Comparison of ENCODE assay signal across 10 cellular contexts in genomic region chr17:74205274-74205673, GRCh38. TPM values are rescaled to one million over a fixed set of nuclear protein-coding genes. Genes with fewer than 3 reads are reported as not detected.
DNase-seq lines count a peak whose midpoint lies in the region; ATAC-seq and TF ChIP-seq lines count a peak whose summit lies in the region.
"Had no signal": no experiment of that assay in that cellular context is flagged by ENCODE, and none has a peak within 500 bp of the region (broad histone marks: within the 10 kb centered on the region; RNA-seq: fewer than 3 reads in every experiment).

No MANE protein-coding gene starts in this region.

- no peak overlapping the region for H2AFZ ChIP-seq in ACC112 (ENCODE audit: low read length, unreplicated experiment)

- peaks cover 29% of the 10 kb centered on the region for H3K27me3 ChIP-seq in ACC112 (ENCODE audit: insufficient read depth, low read length)

- H3K36me3 ChIP-seq in ACC112 (ENCODE audit: insufficient read depth, low read length): peaks cover 32% of the 10 kb centered on the region
- peaks cover 51 to 66% of the 10 kb centered on the region in 2 experiments for H3K36me3 ChIP-seq in HEK293 (ENCODE audit: control insufficient read depth in 2 of 2, insufficient read depth in 1 of 2, low read length in 2 of 2)

- H3K9me3 Mint-ChIP-seq in activated naive CD4-positive, alpha-beta T cell treated with anti-CD3 and anti-CD28 coated beads, Interleukin-2, amount 50 U/mL, for 72 hours: no peaks in the 10 kb centered on the region
- no peaks in the 10 kb centered on the region for H3K9me3 Mint-ChIP-seq in memory B cell

- H3K9me3 ChIP-seq in HEK293 (ENCODE audit: control insufficient read depth, insufficient read depth, low read depth, low read length): no peaks in the 10 kb centered on the region

- POLR2A ChIA-PET in HEK293 (lab: Yijun Ruan, JAX): interaction anchor here (0.6 to 2.3 kb wide), 4 partner anchors 8 to 91 kb away, joined by 6 to 14 read pairs (median 6); partner anchors contain the start of gene TTYH2

- H3K4me3 ChIP-seq in ACC112 (ENCODE audit: low read depth, low read length): peak overlapping the region; percentile 100
- peak overlapping the region; percentile 9 for H3K4me3 ChIP-seq in HEK293 (ENCODE audit: low read depth, low read length)

- CTCF ChIA-PET in HEK293 (lab: Yijun Ruan, JAX): interaction anchor here (0.6 to 2.7 kb wide), 7 partner anchors 8 to 190 kb away, joined by 3 to 6 read pairs (median 3); partner anchors contain the start of gene TTYH2

- no peak for ATAC-seq in activated naive CD4-positive, alpha-beta T cell treated with anti-CD3 and anti-CD28 coated beads, Interleukin-2, amount 50 U/mL, for 72 hours
- no peak for ATAC-seq in memory B cell (ENCODE audit: low read depth)
- ATAC-seq in HG02763 (IDR thresholded peaks at IDR 0.05; ENCODE audit: unreplicated experiment): no peak
- no peak for ATAC-seq in GM21723 (IDR thresholded peaks at IDR 0.05; ENCODE audit: unreplicated experiment)

- H3K36me3 Mint-ChIP-seq in activated naive CD4-positive, alpha-beta T cell treated with anti-CD3 and anti-CD28 coated beads, Interleukin-2, amount 50 U/mL, for 72 hours: peaks cover 22 to 33% of the 10 kb centered on the region in 2 donors
- H3K36me3 Mint-ChIP-seq in memory B cell: peaks cover 14% of the 10 kb centered on the region

- H3K4me1 ChIP-seq in ACC112 (ENCODE audit: control insufficient read depth, insufficient read depth, low read length, unreplicated experiment): peaks cover 34% of the 10 kb centered on the region
- peaks cover 12% of the 10 kb centered on the region; the same call in 1 of the 2 replicates for H3K4me1 ChIP-seq in HEK293 (ENCODE audit: control insufficient read depth, insufficient read depth, low read length)

- H3K27me3 Mint-ChIP-seq in memory B cell: peaks cover 6% of the 10 kb centered on the region

- H3K79me2 ChIP-seq in ACC112 (ENCODE audit: control insufficient read depth, insufficient read depth, low read length, unreplicated experiment): peaks cover 46% of the 10 kb centered on the region

- H3K27ac ChIP-seq in ACC112 (ENCODE audit: low read depth, low read length) (no peak overlapping the region), HEK293 (ENCODE audit: extremely low read depth, low read depth, low read length) (peak overlapping the region; percentile 98; the same call in 1 of the 2 replicates)

- peak overlapping the region; percentile 97 to 99 for H3K27ac Mint-ChIP-seq in activated naive CD4-positive, alpha-beta T cell treated with anti-CD3 and anti-CD28 coated beads, Interleukin-2, amount 50 U/mL, for 72 hours
- peak overlapping the region; percentile 80 for H3K27ac Mint-ChIP-seq in memory B cell

- H3K4me3 Mint-ChIP-seq in memory B cell: peak overlapping the region; percentile 33

- no peak for DNase-seq in activated naive CD4-positive, alpha-beta T cell treated with anti-CD3 and anti-CD28 coated beads, Interleukin-2, amount 50 U/mL, for 72 hours (ENCODE audit: low spot score in 2 of 2)
- DNase-seq in memory B cell (ENCODE audit: low spot score in 2 of 2) (no peak), CD1c-positive myeloid dendritic cell (ENCODE audit: extremely low spot score) (no peak), hippocampal formation (lab: John Stamatoyannopoulos, UW) (no peak)
- DNase-seq: EL, KG1 had no signal

- TF ChIP-seq CTCF in HEK293 (tag by site-specific recombination; IDR thresholded peaks at IDR 0.05): no peak

- peaks cover 18% of the 10 kb centered on the region for H3K4me1 Mint-ChIP-seq in memory B cell

TF ChIP-seq in HEK293, 187 proteins besides CTCF, POLR2A, EP300 and RAD21:
- TF ChIP-seq ZNF530 (tag by site-specific recombination; IDR thresholded peaks at IDR 0.05; ENCODE audit: low read depth) (no peak), SCRT2 (tag by site-specific recombination; IDR thresholded peaks at IDR 0.05) (peak; percentile 39; the same call in 1 of the 2 replicates)
- TF ChIP-seq, protein P1, sequence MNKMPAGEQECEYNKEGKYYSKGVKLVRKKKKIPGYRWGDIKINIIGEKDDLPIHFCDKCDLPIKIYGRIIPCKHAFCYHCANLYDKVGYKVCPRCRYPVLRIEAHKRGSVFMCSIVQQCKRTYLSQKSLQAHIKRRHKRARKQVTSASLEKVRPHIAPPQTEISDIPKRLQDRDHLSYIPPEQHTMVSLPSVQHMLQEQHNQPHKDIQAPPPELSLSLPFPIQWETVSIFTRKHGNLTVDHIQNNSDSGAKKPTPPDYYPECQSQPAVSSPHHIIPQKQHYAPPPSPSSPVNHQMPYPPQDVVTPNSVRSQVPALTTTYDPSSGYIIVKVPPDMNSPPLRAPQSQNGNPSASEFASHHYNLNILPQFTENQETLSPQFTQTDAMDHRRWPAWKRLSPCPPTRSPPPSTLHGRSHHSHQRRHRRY (tag by site-specific recombination; IDR thresholded peaks at IDR 0.05): no peak

RNA-seq across cellular contexts. Expression of gene RPL38, which starts 1.8 kb away (rescaled TPM):
- total RNA-seq in activated naive CD4-positive, alpha-beta T cell treated with anti-CD3 and anti-CD28 coated beads, Interleukin-2, amount 50 U/mL, for 72 hours: 1,000 to 10,000 TPM; 1,423 to 1,466 TPM

RNA-seq across cellular contexts. Expression of gene TTYH2, which starts 8.1 kb away (rescaled TPM):
- 1 to 10 TPM; 2.2 to 5.6 TPM for total RNA-seq in activated naive CD4-positive, alpha-beta T cell treated with anti-CD3 and anti-CD28 coated beads, Interleukin-2, amount 50 U/mL, for 72 hours
